ENCODE assay signal across 1 cellular context in the genomic region with DNA sequence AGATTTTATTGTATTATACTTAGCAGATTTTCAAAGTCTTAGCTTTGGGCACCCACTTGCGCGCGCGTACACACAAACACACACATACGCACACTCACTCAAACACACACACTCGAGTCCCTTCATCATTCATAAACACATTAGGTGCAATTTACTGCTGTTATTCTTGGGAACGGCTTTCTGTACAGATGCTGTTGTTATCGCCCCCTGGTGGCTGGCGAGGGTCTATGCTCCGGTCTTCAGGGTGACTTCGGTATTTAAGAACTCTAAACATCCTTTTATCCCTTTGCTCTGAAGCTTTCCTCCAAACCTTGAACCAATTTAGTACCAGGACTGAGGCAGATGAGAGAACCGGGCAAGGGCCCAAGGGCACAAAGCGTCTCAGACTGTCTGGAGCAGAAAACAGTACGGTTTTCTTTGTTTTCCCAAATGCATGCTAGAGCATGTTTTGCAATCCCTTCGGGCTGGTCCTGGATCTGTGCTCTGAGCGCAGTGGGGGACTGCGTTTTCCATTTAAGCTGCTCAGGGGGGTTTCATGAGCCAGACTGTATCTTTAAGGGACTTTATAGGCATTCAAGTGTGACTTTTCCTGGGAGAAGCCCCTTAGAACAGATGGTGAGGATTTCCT.
TF ChIP-seq lines count a peak whose summit lies in the region.

No MANE protein-coding gene starts in this region.

TF ChIP-seq in endothelial cell of umbilical vein, 7 proteins besides CTCF, POLR2A, EP300 and RAD21 (continued from another document):
- TF ChIP-seq JUN (IDR thresholded peaks at IDR 0.05; ENCODE audit: borderline replicate concordance, insufficient read depth, insufficient read length, low read depth): no peak
